8 cellular contexts compared by ENCODE assay signal in the genomic region with DNA sequence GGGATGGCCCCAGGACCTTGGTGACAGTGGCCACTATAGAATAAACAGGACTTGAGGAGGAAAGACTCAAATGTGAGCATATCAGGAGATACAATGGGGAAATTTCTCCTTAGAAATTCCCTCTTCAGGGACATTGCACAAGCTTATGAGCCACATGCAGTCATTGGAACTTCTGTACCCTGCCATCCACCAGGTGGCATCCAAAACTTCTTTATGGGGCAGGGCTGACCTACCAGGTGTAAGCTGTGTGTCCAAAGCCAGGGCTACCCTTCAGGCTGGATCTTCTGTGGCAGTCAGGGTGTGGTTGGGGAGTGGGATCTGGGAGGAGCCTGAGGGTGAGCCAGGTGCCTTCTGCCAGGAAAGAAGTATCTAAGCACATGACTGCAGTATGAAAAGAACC.
A peak's percentile ranks its signal among the peaks of the same experiment; 100 is the strongest.
DNase-seq lines count a peak whose midpoint lies in the region; ATAC-seq and TF ChIP-seq lines count a peak whose summit lies in the region.

No MANE protein-coding gene starts in this region.

- peak; percentile 1 for DNase-seq in COR-L47 (lab: John Stamatoyannopoulos, UW)
- peak; percentile 6 to 17 for DNase-seq in cardiac fibroblast (ENCODE audit: low read depth in 2 of 2)
- DNase-seq in medulla oblongata (ENCODE audit: extremely low spot score): peak; percentile 26
- no peak for DNase-seq in germinal center (ENCODE audit: low spot score)

- no peak for TF ChIP-seq CTCF in cardiac fibroblast (IDR thresholded peaks at IDR 0.05; ENCODE audit: low read depth, low read length)

- no peak for ATAC-seq in HG03565 (IDR thresholded peaks at IDR 0.05; ENCODE audit: unreplicated experiment)
- no peak for ATAC-seq in HG03139 (IDR thresholded peaks at IDR 0.05; ENCODE audit: unreplicated experiment)
- no peak for ATAC-seq in GM21381 (IDR thresholded peaks at IDR 0.05; ENCODE audit: unreplicated experiment)

- TF ChIP-seq RAD21 in Ishikawa (IDR thresholded peaks at IDR 0.05; ENCODE audit: low read depth): peak; percentile 72

- no peak for TF ChIP-seq EP300 in Ishikawa (IDR thresholded peaks at IDR 0.05; ENCODE audit: borderline replicate concordance)

- H3K4me3 ChIP-seq in cardiac fibroblast (replicated peaks in 1 of 2; ENCODE audit: low read depth in 2 of 2, low read length in 2 of 2): no peak overlapping the region

TF ChIP-seq in Ishikawa, 13 proteins besides CTCF, POLR2A, EP300 and RAD21:
- TF ChIP-seq, protein P1, sequence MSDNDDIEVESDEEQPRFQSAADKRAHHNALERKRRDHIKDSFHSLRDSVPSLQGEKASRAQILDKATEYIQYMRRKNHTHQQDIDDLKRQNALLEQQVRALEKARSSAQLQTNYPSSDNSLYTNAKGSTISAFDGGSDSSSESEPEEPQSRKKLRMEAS (IDR thresholded peaks at IDR 0.05): no peak
- TF ChIP-seq YY1 (IDR thresholded peaks at IDR 0.05; ENCODE audit: low read depth): no peak
- TF ChIP-seq FOXM1 (IDR thresholded peaks at IDR 0.05; ENCODE audit: borderline replicate concordance, low read depth): no peak
- TF ChIP-seq TEAD4 (IDR thresholded peaks at IDR 0.05): no peak
- no peak for TF ChIP-seq ZBTB7A (IDR thresholded peaks at IDR 0.05; ENCODE audit: low read depth)
- TF ChIP-seq NFIC (IDR thresholded peaks at IDR 0.05): no peak
- TF ChIP-seq, protein P2, sequence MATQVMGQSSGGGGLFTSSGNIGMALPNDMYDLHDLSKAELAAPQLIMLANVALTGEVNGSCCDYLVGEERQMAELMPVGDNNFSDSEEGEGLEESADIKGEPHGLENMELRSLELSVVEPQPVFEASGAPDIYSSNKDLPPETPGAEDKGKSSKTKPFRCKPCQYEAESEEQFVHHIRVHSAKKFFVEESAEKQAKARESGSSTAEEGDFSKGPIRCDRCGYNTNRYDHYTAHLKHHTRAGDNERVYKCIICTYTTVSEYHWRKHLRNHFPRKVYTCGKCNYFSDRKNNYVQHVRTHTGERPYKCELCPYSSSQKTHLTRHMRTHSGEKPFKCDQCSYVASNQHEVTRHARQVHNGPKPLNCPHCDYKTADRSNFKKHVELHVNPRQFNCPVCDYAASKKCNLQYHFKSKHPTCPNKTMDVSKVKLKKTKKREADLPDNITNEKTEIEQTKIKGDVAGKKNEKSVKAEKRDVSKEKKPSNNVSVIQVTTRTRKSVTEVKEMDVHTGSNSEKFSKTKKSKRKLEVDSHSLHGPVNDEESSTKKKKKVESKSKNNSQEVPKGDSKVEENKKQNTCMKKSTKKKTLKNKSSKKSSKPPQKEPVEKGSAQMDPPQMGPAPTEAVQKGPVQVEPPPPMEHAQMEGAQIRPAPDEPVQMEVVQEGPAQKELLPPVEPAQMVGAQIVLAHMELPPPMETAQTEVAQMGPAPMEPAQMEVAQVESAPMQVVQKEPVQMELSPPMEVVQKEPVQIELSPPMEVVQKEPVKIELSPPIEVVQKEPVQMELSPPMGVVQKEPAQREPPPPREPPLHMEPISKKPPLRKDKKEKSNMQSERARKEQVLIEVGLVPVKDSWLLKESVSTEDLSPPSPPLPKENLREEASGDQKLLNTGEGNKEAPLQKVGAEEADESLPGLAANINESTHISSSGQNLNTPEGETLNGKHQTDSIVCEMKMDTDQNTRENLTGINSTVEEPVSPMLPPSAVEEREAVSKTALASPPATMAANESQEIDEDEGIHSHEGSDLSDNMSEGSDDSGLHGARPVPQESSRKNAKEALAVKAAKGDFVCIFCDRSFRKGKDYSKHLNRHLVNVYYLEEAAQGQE (IDR thresholded peaks at IDR 0.05; ENCODE audit: low read depth): no peak
- no peak for TF ChIP-seq TCF12 (IDR thresholded peaks at IDR 0.05; ENCODE audit: low read depth)
- no peak for TF ChIP-seq CEBPB (IDR thresholded peaks at IDR 0.05)
